8 cellular contexts compared by ENCODE assay signal in the genomic region with DNA sequence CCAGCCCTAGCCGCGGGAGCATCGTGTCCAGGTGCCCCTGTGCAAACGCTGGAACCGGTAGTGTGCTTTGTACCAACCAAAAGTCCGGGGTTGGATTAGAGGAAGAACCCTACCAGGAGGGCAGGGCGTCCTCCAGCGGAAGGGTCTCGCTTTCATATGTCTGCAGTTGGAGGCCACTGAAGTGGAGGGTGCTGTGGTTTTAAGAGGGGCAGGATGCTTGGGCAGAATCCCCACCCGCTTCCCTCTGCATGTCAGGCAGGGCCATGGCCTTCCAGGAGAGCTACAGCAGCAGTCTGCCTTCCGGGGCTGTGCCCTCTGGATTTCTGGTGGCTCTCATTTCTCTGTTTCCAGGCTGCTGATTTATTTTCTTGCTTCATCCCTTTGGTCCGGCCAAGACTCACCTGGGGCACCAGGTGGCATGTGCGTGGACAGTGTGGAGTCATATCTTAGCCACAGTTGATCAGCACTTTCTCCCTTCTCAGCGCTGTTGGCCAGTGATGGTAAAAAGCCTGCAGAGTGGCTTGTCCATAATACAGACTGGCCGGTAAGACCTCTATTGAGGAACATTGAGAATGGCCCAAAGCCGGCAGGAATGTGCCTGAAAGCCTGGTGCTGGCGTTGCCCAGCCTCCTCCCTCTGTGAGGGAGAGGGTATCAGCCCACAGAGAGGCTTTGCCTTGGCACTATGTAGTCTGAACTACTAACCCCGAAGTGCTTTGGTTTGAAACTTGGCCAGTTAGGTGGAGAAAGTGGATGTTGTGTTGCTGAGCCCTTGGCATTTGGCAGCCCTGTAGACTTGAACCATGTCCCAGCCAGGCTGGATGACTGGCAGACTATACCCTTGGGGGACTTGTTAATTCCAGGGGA. TPM values are rescaled to one million over a fixed set of nuclear protein-coding genes. Genes with fewer than 3 reads are reported as not detected.
DNase-seq lines count a peak whose midpoint lies in the region; ATAC-seq, FAIRE-seq and TF ChIP-seq lines count a peak whose summit lies in the region.

No MANE protein-coding gene starts in this region.

- WGBS in pancreas, 2 donors, result 12 to 16% methylated on average over 18 of the region's 18 CpGs

- intact Hi-C loops in pancreas (cut with DNase I), result loop anchor here in 1 of 3 donors (10.0 kb wide), 1 partner anchor 361 kb away; no protein-coding TSS in a partner anchor

- no peaks in the 10 kb centered on the region for H3K4me1 ChIP-seq in pancreas

- H3K36me3 ChIP-seq in pancreas, result no peaks in the 10 kb centered on the region

- in situ Hi-C loops in SK-MEL-5 (cut with HindIII; ENCODE audit: low pct_unique_long_range_greater_than_20kb, low sequenced_read_pairs), result no loop called here

- TF ChIP-seq CTCF in GM20000 (IDR thresholded peaks at IDR 0.05; ENCODE audit: extremely low read depth, missing control alignments) (no peak), fibroblast of the aortic adventitia (IDR thresholded peaks at IDR 0.05; ENCODE audit: insufficient read depth, low read length) (no peak), pancreas (IDR thresholded peaks at IDR 0.05) (no peak)

- no peak for FAIRE-seq in pancreas (lab: Jason Lieb, UNC)

- no peaks in the 10 kb centered on the region for H3K9me3 ChIP-seq in pancreas

- DNase-seq in GM20000 (ENCODE audit: low spot score) (peak; percentile 25), SK-MEL-5 (ENCODE audit: low read depth, low spot score) (peak; percentile 25), fibroblast of the aortic adventitia (ENCODE audit: low read depth) (peak; percentile 10), pancreas (peak in 2 of 6 donors; percentile 17 to 26), amniotic stem cell (lab: John Stamatoyannopoulos, UW) (no peak), T1000 (lab: John Stamatoyannopoulos, UW) (no peak)

- peak overlapping the region in 1 of 4 donors; percentile 36 for H3K27ac ChIP-seq in pancreas

- ATAC-seq in pancreas (peak in 1 of 4 donors; percentile 1), HG02870 (IDR thresholded peaks at IDR 0.05; ENCODE audit: unreplicated experiment) (no peak), HG03280 (IDR thresholded peaks at IDR 0.05; ENCODE audit: unreplicated experiment) (no peak)

- H3K4me3 ChIP-seq in fibroblast of the aortic adventitia (ENCODE audit: low read depth, low read length) (peak overlapping the region; percentile 76), pancreas (peak overlapping the region; percentile 53 to 66 (median 64))

- H3K27me3 ChIP-seq in pancreas, result no peaks in the 10 kb centered on the region

RNA-seq across cellular contexts. Expression of gene AGAP1, which starts 1.8 kb away (rescaled TPM):
- 15.8 and 16.4 TPM in 2 replicates for total RNA-seq in SK-MEL-5 (2014; rRNA removed; shearing (Covaris generic))
- polyA plus RNA-seq in SK-MEL-5 (2015; cell fraction: cytosol; rRNA removed), result 21.9 and 26.7 TPM in 2 replicates
- 11.5 and 21.8 TPM in 2 replicates for polyA plus RNA-seq in SK-MEL-5 (2015; cell fraction: nucleus; rRNA removed)
- 9.8 and 12.3 TPM in 2 replicates for total RNA-seq in fibroblast of the aortic adventitia (ENCODE audit: low replicate concordance)
- total RNA-seq in pancreas, result 10 to 100 TPM; 16.1 to 27.6 (median 19.4) TPM
- 1 to 10 TPM; 5.0 to 6.8 TPM for polyA plus RNA-seq in pancreas

Comparison
In these comparisons a context has a peak if more than half of its experiments do, and no peak if none do; other contexts are left out.
1. DNase-seq: peak in GM20000 (single experiment), SK-MEL-5 (single experiment) and fibroblast of the aortic adventitia (single experiment); none in amniotic stem cell (single experiment) and T1000 (single experiment).